ENCODE assay signal across 10 cellular contexts in genomic region chr10:5951167-5951711, GRCh38. TPM values are rescaled to one million over a fixed set of nuclear protein-coding genes. Genes with fewer than 3 reads are reported as not detected.
DNase-seq lines count a peak whose midpoint lies in the region; ATAC-seq and TF ChIP-seq lines count a peak whose summit lies in the region.
"Had no signal": no experiment of that assay in that cellular context is flagged by ENCODE, and none has a peak within 500 bp of the region (broad histone marks: within the 10 kb centered on the region; RNA-seq: fewer than 3 reads in every experiment).

No MANE protein-coding gene starts in this region.

- peaks cover 0 to 2% (median 1%) of the 10 kb centered on the region in 3 donors for H3K27me3 Mint-ChIP-seq in CD14-positive monocyte (ENCODE audit: low read depth in 3 of 3)
- H3K27me3 Mint-ChIP-seq: CD4-positive, alpha-beta T cell had no signal

- TF ChIP-seq POLR2A in NB4 (IDR thresholded peaks at IDR 0.05; ENCODE audit: extremely low read depth, insufficient read length) = no peak

- TF ChIP-seq CTCF in CD14-positive monocyte (IDR thresholded peaks at IDR 0.05) = no peak
- TF ChIP-seq CTCF in NB4 (IDR thresholded peaks at IDR 0.05; ENCODE audit: low read depth, low read length) = no peak
- no peak for TF ChIP-seq CTCF in epithelial cell of esophagus (IDR thresholded peaks at IDR 0.05; ENCODE audit: insufficient read depth, low read depth, low read length, missing control alignments)

- H3K27ac Mint-ChIP-seq in CD14-positive monocyte = peak overlapping the region; percentile 63 to 77 (median 68)
- H3K27ac Mint-ChIP-seq: CD4-positive, alpha-beta T cell had no signal

- no peaks in the 10 kb centered on the region for H3K9me3 Mint-ChIP-seq in CD14-positive monocyte
- H3K9me3 Mint-ChIP-seq: CD4-positive, alpha-beta T cell had no signal

- intact Hi-C loops in CD14-positive monocyte (cut with micrococcal nuclease) = no loop called here

- ATAC-seq in HG03354 (IDR thresholded peaks at IDR 0.05; ENCODE audit: poor library complexity, severe bottlenecking, unreplicated experiment) (no peak), HG03159 (IDR thresholded peaks at IDR 0.05; ENCODE audit: unreplicated experiment) (no peak)

- H3K4me1 Mint-ChIP-seq in CD14-positive monocyte = peaks cover 42% of the 10 kb centered on the region

- H3K4me3 Mint-ChIP-seq in CD14-positive monocyte = peak overlapping the region in 1 of 2 donors; percentile 48
- H3K4me3 Mint-ChIP-seq: CD4-positive, alpha-beta T cell had no signal

- peaks cover 22 to 33% of the 10 kb centered on the region in 2 donors for H3K36me3 Mint-ChIP-seq in CD14-positive monocyte

- DNase-seq in CD14-positive monocyte (ENCODE audit: low spot score) = peak; percentile 77
- DNase-seq in NB4 (ENCODE audit: low read depth) = peak; percentile 52
- peak; percentile 80 for DNase-seq in epithelial cell of esophagus (ENCODE audit: low read depth)
- peak; percentile 44 for DNase-seq in mucosa of gallbladder (ENCODE audit: low spot score)
- DNase-seq in superior temporal gyrus (ENCODE audit: extremely low spot score) = no peak
- DNase-seq in T-helper 9 cell = no peak

- H3K4me3 ChIP-seq in NB4 (ENCODE audit: low read depth, low read length) (no peak overlapping the region), epithelial cell of esophagus (ENCODE audit: low read length) (no peak overlapping the region)
- H3K4me3 ChIP-seq: cardiac muscle cell had no signal

RNA-seq across cellular contexts. Expression of gene IL15RA, which starts 26.1 kb away (rescaled TPM):
- polyA plus RNA-seq in CD14-positive monocyte = 10 to 100 TPM; 12.4 to 12.6 TPM
- total RNA-seq in mucosa of gallbladder = 25.6 TPM

Comparison
In these comparisons a context has a peak if more than half of its experiments do, and no peak if none do; other contexts are left out.
1. DNase-seq: peak in CD14-positive monocyte (single experiment), NB4 (single experiment), epithelial cell of esophagus (single experiment) and mucosa of gallbladder (single experiment); none in superior temporal gyrus (single experiment) and T-helper 9 cell (single experiment).